9 cellular contexts compared by ENCODE assay signal in the genomic region with DNA sequence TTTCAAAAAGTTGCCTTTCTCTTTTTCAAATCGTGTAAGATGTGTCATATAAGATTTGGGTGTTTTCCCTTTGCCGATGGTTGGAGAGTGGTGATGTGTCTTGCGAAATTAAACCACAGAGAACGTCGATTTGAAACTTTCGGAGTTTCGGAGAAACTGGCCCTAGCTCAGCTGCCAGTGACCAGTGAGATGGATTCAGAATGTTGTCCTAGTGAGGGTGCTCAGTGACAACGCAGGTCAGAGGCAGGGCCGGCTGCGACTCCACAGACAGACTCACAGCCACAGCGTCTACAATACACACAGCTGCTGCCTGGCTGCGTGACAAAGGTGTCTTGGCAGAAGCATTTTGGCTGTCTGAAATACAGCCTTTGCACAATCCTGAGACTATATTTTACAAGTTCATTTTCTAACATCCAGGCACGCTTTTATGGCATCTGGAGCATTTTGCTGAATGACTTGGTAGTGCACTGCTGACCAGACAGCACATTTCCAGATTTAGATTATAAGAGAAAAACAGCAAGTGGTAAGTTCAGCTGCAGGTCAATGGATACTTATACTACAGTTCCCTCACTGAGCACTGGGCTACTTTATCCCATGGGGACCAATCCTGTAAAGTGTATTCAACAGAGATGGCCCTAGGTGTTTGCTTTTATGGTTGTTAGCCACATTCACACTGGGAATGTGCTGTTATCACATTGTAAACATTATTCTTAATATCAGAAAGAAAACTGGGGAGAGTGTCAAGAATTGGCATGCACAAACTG.
DNase-seq lines count a peak whose midpoint lies in the region; ATAC-seq and TF ChIP-seq lines count a peak whose summit lies in the region.
"Had no signal": no experiment of that assay in that cellular context is flagged by ENCODE, and none has a peak within 500 bp of the region (broad histone marks: within the 10 kb centered on the region; RNA-seq: fewer than 3 reads in every experiment).

No MANE protein-coding gene starts in this region.

- no peaks in the 10 kb centered on the region for H3K36me3 ChIP-seq in GM23338 (ENCODE audit: insufficient read depth)
- H3K36me3 ChIP-seq in Peyer's patch = no peaks in the 10 kb centered on the region
- no peaks in the 10 kb centered on the region for H3K36me3 ChIP-seq in fibroblast of lung (ENCODE audit: control insufficient read depth, insufficient read depth, low read length)

- no peaks in the 10 kb centered on the region for H3K9me2 ChIP-seq in GM23338 (ENCODE audit: insufficient read depth)

- ATAC-seq in GM23338 (peak; percentile 41), HG02840 (IDR thresholded peaks at IDR 0.05; ENCODE audit: low FRiP score, unreplicated experiment) (no peak)

- H3K9ac ChIP-seq in fibroblast of lung (ENCODE audit: insufficient read depth, low read length) = no peak overlapping the region

- H3K4me3 Mint-ChIP-seq in GM23338 = no peak overlapping the region
- H3K4me3 Mint-ChIP-seq: neural crest cell had no signal

- H2AFZ ChIP-seq in GM23338 = no peak overlapping the region
- H2AFZ ChIP-seq in fibroblast of lung (ENCODE audit: low read length) = peak overlapping the region; percentile 69

- H3K36me3 Mint-ChIP-seq in GM23338 (ENCODE audit: low read depth) = no peaks in the 10 kb centered on the region

- H3K27me3 ChIP-seq in GM23338 (ENCODE audit: insufficient read depth) = no peaks in the 10 kb centered on the region
- H3K27me3 ChIP-seq in Peyer's patch = no peaks in the 10 kb centered on the region
- H3K27me3 ChIP-seq in fibroblast of lung (ENCODE audit: control insufficient read depth, insufficient read depth, low read length) = peaks cover 3% of the 10 kb centered on the region

- H3K4me3 ChIP-seq in GM23338 (no peak overlapping the region), Peyer's patch (no peak overlapping the region), fibroblast of lung (replicated peaks in 1 of 4; ENCODE audit: control extremely low read depth in 1 of 4, insufficient read depth in 1 of 4, low read depth in 3 of 4, low read length in 4 of 4) (peak overlapping the region in 2 of 4 experiments; percentile 44 to 45)

- no peak overlapping the region for H3K27ac Mint-ChIP-seq in GM23338

- H3F3A ChIP-seq in GM23338 (replicated peaks; ENCODE audit: low read depth) = no peaks in the 10 kb centered on the region

- no peaks in the 10 kb centered on the region for H3K9me3 Mint-ChIP-seq in GM23338

- H3K4me1 Mint-ChIP-seq in GM23338 = peaks cover 8% of the 10 kb centered on the region; the same call in 2 of the 3 replicates

- H3K27ac ChIP-seq in GM23338 (ENCODE audit: low read depth) (no peak overlapping the region), Peyer's patch (peak overlapping the region in 2 of 4 donors; percentile 8 to 12), fibroblast of lung (ENCODE audit: insufficient read depth, low read length) (peak overlapping the region; percentile 48)

- intact Hi-C loops in posterior vena cava (cut with DNase I) = no loop called here

- H3K79me2 ChIP-seq in GM23338 (replicated peaks; ENCODE audit: insufficient read depth) (no peaks in the 10 kb centered on the region), fibroblast of lung (ENCODE audit: control insufficient read depth, insufficient read depth, low read length) (no peaks in the 10 kb centered on the region)

- TF ChIP-seq POLR2A in Peyer's patch (IDR thresholded peaks at IDR 0.05) = no peak

- peaks cover 3% of the 10 kb centered on the region for H3K27me3 Mint-ChIP-seq in GM23338 (ENCODE audit: insufficient read depth, low read depth, poor library complexity)

- H4K20me1 ChIP-seq in GM23338 (replicated peaks; ENCODE audit: insufficient read depth) (no peaks in the 10 kb centered on the region), fibroblast of lung (ENCODE audit: control insufficient read depth, extremely low read depth, insufficient read depth, low read length) (no peaks in the 10 kb centered on the region)

- no peaks in the 10 kb centered on the region for H3K9me3 ChIP-seq in Peyer's patch
- H3K9me3 ChIP-seq in fibroblast of lung (ENCODE audit: control insufficient read depth, insufficient read depth, low read depth, low read length) = no peaks in the 10 kb centered on the region

- no peaks in the 10 kb centered on the region for H3K4me1 ChIP-seq in GM23338 (ENCODE audit: insufficient read depth)
- no peaks in the 10 kb centered on the region for H3K4me1 ChIP-seq in Peyer's patch
- H3K4me1 ChIP-seq in fibroblast of lung (ENCODE audit: control insufficient read depth, extremely low read depth, insufficient read depth, low read length) = peaks cover 8% of the 10 kb centered on the region

- TF ChIP-seq CTCF in GM23338 (conservative IDR thresholded peaks at IDR 0.05; ENCODE audit: low read depth in 2 of 2) (no peak), Peyer's patch (IDR thresholded peaks at IDR 0.05) (no peak), fibroblast of lung (conservative IDR thresholded peaks at IDR 0.05 in 1 of 2, IDR thresholded peaks at IDR 0.05 in 1 of 2; ENCODE audit: low read depth in 1 of 2, low read length in 2 of 2) (no peak)

- H3K4me2 ChIP-seq in GM23338 = no peak overlapping the region
- peak overlapping the region; percentile 74 for H3K4me2 ChIP-seq in fibroblast of lung (ENCODE audit: extremely low read depth, insufficient read depth, low read length)

- peak; percentile 24 for DNase-seq in A172 (ENCODE audit: low spot score)
- DNase-seq in GM23338 (ENCODE audit: low spot score) = no peak
- DNase-seq in Peyer's patch = peak in 2 of 3 donors; percentile 31 to 71
- peak; percentile 77 to 97 for DNase-seq in fibroblast of lung (ENCODE audit: low read depth in 2 of 2)
- DNase-seq in posterior vena cava (ENCODE audit: low spot score) = peak; percentile 93
- DNase-seq in COLO668 (lab: John Stamatoyannopoulos, UW; ENCODE audit: unreplicated experiment) = no peak
- DNase-seq in UCSD-AML1 (lab: John Stamatoyannopoulos, UW; ENCODE audit: unreplicated experiment) = no peak

TF ChIP-seq in GM23338, 12 proteins besides CTCF, POLR2A, EP300 and RAD21:
- no peak for TF ChIP-seq ZNF331 (CRISPR knock-in tag; IDR thresholded peaks at IDR 0.05; ENCODE audit: low read depth)
- TF ChIP-seq POLR2AphosphoS5 (IDR thresholded peaks at IDR 0.05; ENCODE audit: low read depth) = no peak
- no peak for TF ChIP-seq ZNF114 (CRISPR knock-in tag; IDR thresholded peaks at IDR 0.05)
- no peak for TF ChIP-seq STAT1 (IDR thresholded peaks at IDR 0.05; ENCODE audit: unreplicated experiment)

Comparison
In these comparisons a context has a peak if more than half of its experiments do, and no peak if none do; other contexts are left out.
1. DNase-seq: peak in A172 (single experiment), Peyer's patch (2 of 3), fibroblast of lung (2 of 2) and posterior vena cava (single experiment); none in GM23338 (single experiment), COLO668 (single experiment) and UCSD-AML1 (single experiment).